27 cellular contexts compared by ENCODE assay signal in the genomic region with DNA sequence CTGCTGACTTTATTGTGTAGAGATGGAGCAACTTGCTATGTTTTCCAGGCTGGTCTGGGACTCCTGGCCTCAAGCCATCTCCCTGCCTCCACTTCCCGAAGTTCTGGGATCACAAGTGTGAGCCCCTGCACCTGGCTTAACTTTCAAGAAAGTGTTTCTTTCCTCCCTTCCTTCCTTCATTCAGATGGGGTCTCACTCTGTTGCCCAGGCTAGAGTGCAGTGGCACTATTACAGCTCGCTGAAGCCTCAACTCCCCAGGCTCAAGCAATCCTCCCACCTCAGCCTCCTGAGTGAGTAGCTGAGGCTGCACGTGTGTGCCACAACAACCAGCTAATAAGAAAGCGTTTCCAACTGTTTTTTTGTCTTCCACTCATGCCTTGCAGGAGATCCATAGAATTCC.
"Had no signal": no experiment of that assay in that cellular context is flagged by ENCODE, and none has a peak within 500 bp of the region (broad histone marks: within the 10 kb centered on the region; RNA-seq: fewer than 3 reads in every experiment).

No MANE protein-coding gene starts in this region.

- H3K4me3 Mint-ChIP-seq: dendritic cell treated with granulocyte-macrophage colony-stimulating factor and Interleukin-4, amounts not matched to agents 40 ng/mL and 50 ng/mL, for 4 days; memory B cell; mesothelial cell of epicardium; naive B cell; nephron progenitor cell had no signal

- H3K9me3 Mint-ChIP-seq: memory B cell had no signal

- H3K4me1 ChIP-seq: colonic mucosa, gastrocnemius medialis, prostate gland, right atrium auricular region, testis, tibial artery, upper lobe of left lung had no signal

- ATAC-seq: gastrocnemius medialis; left lobe of liver; mucosa of descending colon; sciatic nerve; stimulated activated naive CD8-positive, alpha-beta T cell treated with anti-CD3 and anti-CD28 coated beads, Interleukin-15, Interleukin-2, amounts not matched to agents 100 U/mL and 50 U/mL, for 24 hours had no signal

- H3K4me3 ChIP-seq: colonic mucosa, gastrocnemius medialis, lung, mucosa of descending colon, prostate gland, right atrium auricular region, testis, tibial artery, upper lobe of left lung had no signal

- DNase-seq: central memory CD4-positive, alpha-beta T cell; colonic mucosa; effector CD8-positive, alpha-beta T cell; gastrocnemius medialis; head of caudate nucleus; mucosa of descending colon; naive B cell; nephron progenitor cell; nucleus accumbens; stimulated activated CD4-positive, alpha-beta T cell treated with anti-CD3 and anti-CD28 coated beads, Interleukin-4, amount 100 ng/mL, for 1 hour; stimulated activated CD8-positive, alpha-beta memory T cell treated with anti-CD3 and anti-CD28 coated beads, Interleukin-4, amount 100 ng/mL, for 48 hours; stimulated activated naive CD8-positive, alpha-beta T cell treated with anti-CD3 and anti-CD28 coated beads, Interleukin-15, Interleukin-2, amounts not matched to agents 100 U/mL and 50 U/mL, for 24 hours; substantia nigra; testis; tibial artery; upper lobe of left lung had no signal

- H3K27me3 ChIP-seq: colonic mucosa, gastrocnemius medialis, right atrium auricular region, testis, tibial artery, upper lobe of left lung had no signal

- H3K36me3 Mint-ChIP-seq: memory B cell, mesothelial cell of epicardium had no signal

- H3K36me3 ChIP-seq: colonic mucosa, gastrocnemius medialis, prostate gland, right atrium auricular region, tibial artery, upper lobe of left lung had no signal

- H3K27ac Mint-ChIP-seq: dendritic cell treated with granulocyte-macrophage colony-stimulating factor and Interleukin-4, amounts not matched to agents 40 ng/mL and 50 ng/mL, for 4 days; memory B cell; mesothelial cell of epicardium; nephron progenitor cell had no signal

- H3K4me1 Mint-ChIP-seq: mesothelial cell of epicardium, nephron progenitor cell had no signal

- FAIRE-seq: endothelial cell of umbilical vein, keratinocyte, urothelium cell line had no signal

- H3K27ac ChIP-seq: colonic mucosa, gastrocnemius medialis, prostate gland, right atrium auricular region, testis, tibial artery, upper lobe of left lung had no signal

- H3K9me3 ChIP-seq: colonic mucosa, gastrocnemius medialis, mucosa of descending colon, prostate gland, right atrium auricular region, testis, tibial artery, upper lobe of left lung had no signal

- H3K27me3 Mint-ChIP-seq: memory B cell, naive B cell had no signal
